In the genomic region with DNA sequence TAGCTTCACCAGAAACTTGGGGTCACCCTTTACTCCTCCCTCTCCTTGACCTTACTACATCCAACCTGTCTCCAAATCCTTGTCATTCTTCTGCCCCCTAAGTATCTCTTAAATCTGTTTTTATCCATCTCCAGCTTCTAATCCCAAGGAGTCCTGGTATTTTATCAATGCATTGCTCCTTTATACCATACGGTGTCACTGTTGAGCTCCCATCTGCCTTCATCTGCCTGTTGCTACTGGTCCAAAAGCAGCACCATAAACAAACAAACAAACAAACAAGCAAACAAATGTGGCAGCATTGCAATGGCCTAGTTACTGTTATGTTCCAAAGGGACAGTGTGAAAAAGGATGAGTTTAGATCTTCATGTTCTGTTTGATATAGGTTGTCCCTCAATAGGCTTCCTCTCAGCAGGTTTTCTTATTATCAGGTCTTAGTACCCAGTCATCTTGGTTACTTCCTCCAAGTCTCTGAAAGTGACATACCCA, we compare ENCODE assay signal across 7 cellular contexts. TPM values are rescaled to one million over a fixed set of nuclear protein-coding genes. Genes with fewer than 3 reads are reported as not detected.
DNase-seq lines count a peak whose midpoint lies in the region; ATAC-seq and TF ChIP-seq lines count a peak whose summit lies in the region.

No MANE protein-coding gene starts in this region.

- TF ChIP-seq POLR2A in body of pancreas (IDR thresholded peaks at IDR 0.05), result no peak
- TF ChIP-seq POLR2A in testis (IDR thresholded peaks at IDR 0.05), result no peak

- 0 to 3% methylated on average over 1 of the region's 1 CpG for WGBS in body of pancreas, 2 donors
- WGBS in testis, 2 donors, result 23 to 35% methylated on average over 1 of the region's 1 CpG

- no peak overlapping the region for H3K27ac ChIP-seq in body of pancreas
- H3K27ac ChIP-seq in testis, result no peak overlapping the region

- peaks cover 2% of the 10 kb centered on the region for H3K36me3 ChIP-seq in H7 (replicated peaks; ENCODE audit: control insufficient read depth, insufficient read depth, low read length)
- no peaks in the 10 kb centered on the region for H3K36me3 ChIP-seq in body of pancreas (replicated peaks in 1 of 2; ENCODE audit: insufficient read depth in 1 of 2, low read depth in 2 of 2)
- no peaks in the 10 kb centered on the region for H3K36me3 ChIP-seq in testis (ENCODE audit: low read depth, missing control alignments)

- H3K27me3 ChIP-seq in H7 (ENCODE audit: control insufficient read depth, insufficient read depth, low read length) (no peaks in the 10 kb centered on the region), body of pancreas (no peaks in the 10 kb centered on the region), testis (no peaks in the 10 kb centered on the region)

- intact Hi-C loops in body of pancreas (cut with DNase I) (loop anchor here (10.0 kb wide), 1 partner anchor 63 kb away; no protein-coding TSS in a partner anchor), testis (cut with DNase I; ENCODE audit: low total_unique reads) (no loop called here)

- H3K9me3 ChIP-seq in body of pancreas, result no peaks in the 10 kb centered on the region
- no peaks in the 10 kb centered on the region for H3K9me3 ChIP-seq in testis

- ATAC-seq in body of pancreas (peak; percentile 65), GM19324 (IDR thresholded peaks at IDR 0.05; ENCODE audit: low FRiP score, unreplicated experiment) (no peak)

- DNase-seq in DMS79 treated with DMSO at 0.1 percent for 48 hours (lab: John Stamatoyannopoulos, UW), result peak; percentile 61
- DNase-seq in H7, result peak; percentile 67
- DNase-seq in NCI-H2227 treated with DMSO at 0.1 percent for 48 hours (lab: John Stamatoyannopoulos, UW), result peak; percentile 85
- peak in 1 of 4 donors; percentile 20 for DNase-seq in body of pancreas
- DNase-seq in inferior parietal cortex (ENCODE audit: extremely low spot score), result peak; percentile 81
- no peak for DNase-seq in testis

- H3K4me1 ChIP-seq in body of pancreas, result no peaks in the 10 kb centered on the region
- no peaks in the 10 kb centered on the region for H3K4me1 ChIP-seq in testis

- TF ChIP-seq CTCF in body of pancreas (IDR thresholded peaks at IDR 0.05) (peak in 6 of 7 experiments; percentile 52 to 91 (median 76)), testis (IDR thresholded peaks at IDR 0.05) (peak; percentile 49 to 69 (median 59))

- no peak overlapping the region for H3K4me3 ChIP-seq in H7 (ENCODE audit: insufficient read depth, low read depth, low read length)
- H3K4me3 ChIP-seq in body of pancreas, result no peak overlapping the region
- no peak overlapping the region for H3K4me3 ChIP-seq in testis

RNA-seq across cellular contexts. Expression of a gene that starts 34.2 kb away (rescaled TPM):
- 5.9 and 11.2 TPM in 2 replicates for total RNA-seq in H7 (2014; rRNA removed; shearing (Covaris generic))
- 10 to 100 TPM; 14.5 to 19.1 TPM for total RNA-seq in body of pancreas
- total RNA-seq in testis, result 100 to 1,000 TPM in 1 of 2 donors, 10 to 100 TPM in 1; 66.3 to 103 TPM
- polyA plus RNA-seq in testis (ENCODE audit: insufficient read depth, low read depth, low replicate concordance), result 83.2 TPM

RNA-seq across cellular contexts. Expression of a gene that starts 50.0 kb away (rescaled TPM):
- 23.1 and 24.9 TPM in 2 replicates for total RNA-seq in H7 (2014; rRNA removed; shearing (Covaris generic))
- 10 to 100 TPM; 17.1 to 22.3 TPM for total RNA-seq in body of pancreas
- total RNA-seq in testis, result 10 to 100 TPM; 49.1 to 55.1 TPM
- polyA plus RNA-seq in testis (ENCODE audit: insufficient read depth, low read depth, low replicate concordance), result 37.0 TPM

RNA-seq across cellular contexts. Expression of a gene that starts 50.2 kb away (rescaled TPM):
- total RNA-seq in H7 (2014; rRNA removed; shearing (Covaris generic)), result 56.0 and 57.1 TPM in 2 replicates
- total RNA-seq in body of pancreas (10 to 100 TPM; 47.2 to 82.7 TPM), testis (10 to 100 TPM; 70.2 to 80.1 TPM)
- polyA plus RNA-seq in testis (ENCODE audit: insufficient read depth, low read depth, low replicate concordance), result 56.1 TPM

RNA-seq across cellular contexts. Expression of a gene that starts 57.6 kb away (rescaled TPM):
- total RNA-seq in H7 (2014; rRNA removed; shearing (Covaris generic)), result 18.3 and 24.9 TPM in 2 replicates
- 10 to 100 TPM; 22.1 to 24.9 TPM for total RNA-seq in body of pancreas
- total RNA-seq in testis, result 10 to 100 TPM; 29.4 TPM
- 15.0 TPM for polyA plus RNA-seq in testis (ENCODE audit: insufficient read depth, low read depth, low replicate concordance)
